In genomic region chr18:8744656-8745055, GRCh38 we compare ENCODE assay signal across 16 cellular contexts. TPM values are rescaled to one million over a fixed set of nuclear protein-coding genes. Genes with fewer than 3 reads are reported as not detected.
DNase-seq lines count a peak whose midpoint lies in the region; ATAC-seq and TF ChIP-seq lines count a peak whose summit lies in the region.
"Had no signal": no experiment of that assay in that cellular context is flagged by ENCODE, and none has a peak within 500 bp of the region (broad histone marks: within the 10 kb centered on the region; RNA-seq: fewer than 3 reads in every experiment).

No MANE protein-coding gene starts in this region.

- H3K79me1 ChIP-seq in mesenchymal stem cell (replicated peaks; ENCODE audit: low read length, poor library complexity, severe bottlenecking) = no peaks in the 10 kb centered on the region

- no peak overlapping the region for H2BK5ac ChIP-seq in mesenchymal stem cell (ENCODE audit: low read depth, low read length, poor library complexity, severe bottlenecking)

- peaks cover 37 to 96% of the 10 kb centered on the region in 2 experiments for H3K36me3 ChIP-seq in mesenchymal stem cell (ENCODE audit: control insufficient read depth in 1 of 2, insufficient read depth in 2 of 2, low read depth in 1 of 2, low read length in 2 of 2)
- H3K36me3 ChIP-seq: lower lobe of right lung, suprapubic skin had no signal

- H3K9me3 Mint-ChIP-seq in activated CD4-positive, alpha-beta memory T cell treated with anti-CD3 and anti-CD28 coated beads for 36 hours = peaks cover 20% of the 10 kb centered on the region
- H3K9me3 Mint-ChIP-seq: neural crest cell had no signal

- peak; percentile 43 for DNase-seq in NCI-H82 (lab: John Stamatoyannopoulos, UW)
- no peak for DNase-seq in NCI-H82 treated with DMSO at 0.1 percent for 48 hours (lab: John Stamatoyannopoulos, UW; ENCODE audit: unreplicated experiment)
- DNase-seq in GM12865 (ENCODE audit: low read depth) = peak; percentile 9
- peak; percentile 38 for DNase-seq in activated CD4-positive, alpha-beta memory T cell treated with anti-CD3 and anti-CD28 coated beads for 36 hours
- DNase-seq in mesenchymal stem cell = no peak
- DNase-seq in occipital lobe (lab: John Stamatoyannopoulos, UW) = no peak
- DNase-seq in dedifferentiated amniotic fluid mesenchymal stem cell (ENCODE audit: extremely low spot score) = no peak
- DNase-seq: aorta, COR-L47, lower lobe of right lung had no signal

- no peak overlapping the region for H3K27ac Mint-ChIP-seq in activated CD4-positive, alpha-beta memory T cell treated with anti-CD3 and anti-CD28 coated beads for 36 hours

- H3K27ac ChIP-seq in mesenchymal stem cell (ENCODE audit: low read length, poor library complexity, severe bottlenecking) = peak overlapping the region; percentile 41
- H3K27ac ChIP-seq: 22Rv1, lower lobe of right lung, suprapubic skin had no signal

- H3K23ac ChIP-seq in mesenchymal stem cell (ENCODE audit: low read length in 2 of 2) = peak overlapping the region in 1 of 2 experiments; percentile 52

- CTCF ChIA-PET in activated CD4-positive, alpha-beta memory T cell treated with anti-CD3 and anti-CD28 coated beads for 36 hours (lab: Charles Lee) = no interaction called here

- no peaks in the 10 kb centered on the region for H3K27me3 Mint-ChIP-seq in activated CD4-positive, alpha-beta memory T cell treated with anti-CD3 and anti-CD28 coated beads for 36 hours

- H2BK12ac ChIP-seq in mesenchymal stem cell (ENCODE audit: low read length in 2 of 2) = no peak overlapping the region

- no peaks in the 10 kb centered on the region for H3K9me3 ChIP-seq in mesenchymal stem cell (ENCODE audit: control insufficient read depth, low read length)
- H3K9me3 ChIP-seq: lower lobe of right lung, suprapubic skin had no signal

- peaks cover 11% of the 10 kb centered on the region for H3K36me3 Mint-ChIP-seq in activated CD4-positive, alpha-beta memory T cell treated with anti-CD3 and anti-CD28 coated beads for 36 hours

- POLR2A ChIA-PET in activated CD4-positive, alpha-beta memory T cell treated with anti-CD3 and anti-CD28 coated beads for 36 hours (lab: Charles Lee) = no interaction called here

- no peak overlapping the region for H3K14ac ChIP-seq in mesenchymal stem cell (ENCODE audit: low read length in 2 of 2)

- H3K9ac ChIP-seq in mesenchymal stem cell (ENCODE audit: low read length) = no peak overlapping the region

- no peak for TF ChIP-seq POLR2A in GM18505 (IDR thresholded peaks at IDR 0.05; ENCODE audit: borderline replicate concordance, extremely low read depth, insufficient read depth, insufficient read length)

- peak overlapping the region; percentile 58 for H2BK120ac ChIP-seq in mesenchymal stem cell (ENCODE audit: low read depth, low read length)

- peaks cover 29% of the 10 kb centered on the region for H3K4me1 Mint-ChIP-seq in activated CD4-positive, alpha-beta memory T cell treated with anti-CD3 and anti-CD28 coated beads for 36 hours (ENCODE audit: low read depth)

- intact Hi-C loops in activated CD4-positive, alpha-beta memory T cell treated with anti-CD3 and anti-CD28 coated beads for 36 hours (cut with micrococcal nuclease) = no loop called here

- peak overlapping the region; percentile 84 for H4K91ac ChIP-seq in mesenchymal stem cell (ENCODE audit: low read length)

- no peak overlapping the region for H3K4me2 ChIP-seq in mesenchymal stem cell (ENCODE audit: low read length, poor library complexity, severe bottlenecking)

- TF ChIP-seq CTCF in GM12865 (IDR thresholded peaks at IDR 0.05; ENCODE audit: insufficient read depth, low read depth, low read length, missing control alignments) = no peak

- no peak overlapping the region for H2BK15ac ChIP-seq in mesenchymal stem cell (ENCODE audit: low read depth, poor library complexity, severe bottlenecking)

- no peak overlapping the region for H4K8ac ChIP-seq in mesenchymal stem cell (ENCODE audit: low read length)

- no peaks in the 10 kb centered on the region for H3K27me3 ChIP-seq in mesenchymal stem cell (ENCODE audit: control insufficient read depth in 1 of 2, insufficient read depth in 1 of 2, low read length in 2 of 2)
- H3K27me3 ChIP-seq: suprapubic skin had no signal

- 86% methylated on average over 2 of the region's 4 CpGs for WGBS in mesenchymal stem cell

- H2AFZ ChIP-seq in mesenchymal stem cell (ENCODE audit: low read depth, low read length) = no peak overlapping the region

- peaks cover 30% of the 10 kb centered on the region for H3K4me1 ChIP-seq in mesenchymal stem cell (ENCODE audit: control insufficient read depth, insufficient read depth, low read depth, low read length)
- H3K4me1 ChIP-seq: lower lobe of right lung had no signal

- peak overlapping the region; percentile 34 to 36 for H3K4ac ChIP-seq in mesenchymal stem cell (ENCODE audit: low read depth in 1 of 2, low read length in 2 of 2)

- H3K4me3 ChIP-seq in GM12865 (ENCODE audit: low read depth, low read length) (no peak overlapping the region), mesenchymal stem cell (ENCODE audit: insufficient read depth in 1 of 2, low read depth in 1 of 2, low read length in 2 of 2) (no peak overlapping the region)
- H3K4me3 ChIP-seq: lower lobe of right lung, suprapubic skin had no signal

- H2AK5ac ChIP-seq in mesenchymal stem cell (ENCODE audit: low read length, severe bottlenecking) = peak overlapping the region; percentile 64

- peak overlapping the region; percentile 6 to 71 for H3K18ac ChIP-seq in mesenchymal stem cell (ENCODE audit: low read depth in 1 of 2, low read length in 2 of 2)

- H3K4me3 Mint-ChIP-seq in activated CD4-positive, alpha-beta memory T cell treated with anti-CD3 and anti-CD28 coated beads for 36 hours = no peak overlapping the region
- H3K4me3 Mint-ChIP-seq: neural crest cell had no signal

- no peak for ATAC-seq in GM18505 (IDR thresholded peaks at IDR 0.05; ENCODE audit: unreplicated experiment)
- ATAC-seq: HCT116, lower lobe of right lung, sciatic nerve had no signal

RNA-seq across cellular contexts. Expression of gene MTCL1, which starts 39.3 kb away (rescaled TPM):
- under 1 TPM; 0.40 to 0.56 TPM for total RNA-seq in activated CD4-positive, alpha-beta memory T cell treated with anti-CD3 and anti-CD28 coated beads for 36 hours
- polyA plus RNA-seq in mesenchymal stem cell (2013, experiment 1 of 2) = 15.4 TPM
- polyA plus RNA-seq in mesenchymal stem cell (2013, experiment 2 of 2) = 15.4 TPM
- total RNA-seq in occipital lobe = 24.6 TPM

Comparison
In these comparisons a context has a peak if more than half of its experiments do, and no peak if none do; other contexts are left out.
1. DNase-seq: peak in NCI-H82 (single experiment), GM12865 (single experiment) and activated CD4-positive, alpha-beta memory T cell treated with anti-CD3 and anti-CD28 coated beads for 36 hours (single experiment); none in NCI-H82 treated with DMSO at 0.1 percent for 48 hours (single experiment), mesenchymal stem cell (single experiment), occipital lobe (single experiment) and dedifferentiated amniotic fluid mesenchymal stem cell (single experiment).
2. RNA of gene MTCL1, which starts 39.3 kb away (total RNA-seq): 24.6 TPM in occipital lobe (single experiment); 0.40 to 0.56 TPM in activated CD4-positive, alpha-beta memory T cell treated with anti-CD3 and anti-CD28 coated beads for 36 hours; every median in the first group is over 10 times any median in the second.